Comparison of ENCODE assay signal across 3 cellular contexts in the genomic region with DNA sequence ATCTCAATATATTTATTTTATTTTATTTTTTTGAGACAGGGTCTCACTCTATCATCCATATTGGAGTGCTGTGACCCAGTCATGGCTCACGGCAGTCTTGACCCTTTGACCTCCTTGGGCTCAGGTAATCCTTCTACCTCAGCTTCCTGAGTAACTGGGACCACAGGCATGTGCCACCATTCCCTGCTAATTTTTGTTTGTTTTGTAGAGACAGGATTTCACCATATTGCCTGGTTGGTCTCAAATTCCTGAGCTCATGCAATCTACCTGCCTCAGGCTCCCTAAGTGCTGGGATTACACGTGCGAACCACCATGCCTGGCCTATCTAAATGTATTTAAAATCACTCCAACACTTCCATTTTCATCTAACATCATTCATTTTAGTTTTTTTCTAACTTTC.
"Had no signal": no experiment of that assay in that cellular context is flagged by ENCODE, and none has a peak within 500 bp of the region (broad histone marks: within the 10 kb centered on the region; RNA-seq: fewer than 3 reads in every experiment).

No MANE protein-coding gene starts in this region.

- DNase-seq: GDM1, GF-D8 had no signal

- H3K4me3 ChIP-seq: GM12878 had no signal

- ATAC-seq: GM12878 had no signal
